Comparison of ENCODE assay signal across 8 cellular contexts in genomic region chr11:68838572-68838964, GRCh38. TPM values are rescaled to one million over a fixed set of nuclear protein-coding genes. Genes with fewer than 3 reads are reported as not detected.
DNase-seq lines count a peak whose midpoint lies in the region; ATAC-seq, FAIRE-seq and TF ChIP-seq lines count a peak whose summit lies in the region.

No MANE protein-coding gene starts in this region.

- H3K79me1 ChIP-seq in H1 (ENCODE audit: low read depth, low read length): no peaks in the 10 kb centered on the region

- no peak for TF ChIP-seq POLR2A in H1 (IDR thresholded peaks at IDR 0.05; ENCODE audit: control extremely low read depth in 1 of 2, low read depth in 2 of 2, low read length in 2 of 2)

- H3K14ac ChIP-seq in H1 (ENCODE audit: insufficient read length): no peak overlapping the region

- CTCF ChIA-PET in H1 (lab: Charles Lee; ENCODE audit: partially characterized antibody): interaction anchor here (2.6 kb wide), 1 partner anchor 40 kb away, joined by 10 read pairs; no protein-coding TSS in a partner anchor

- TF ChIP-seq CTCF in GM06990 (IDR thresholded peaks at IDR 0.05; ENCODE audit: insufficient read depth, low read length, poor library complexity, severe bottlenecking) (no peak), H1 (IDR thresholded peaks at IDR 0.05; ENCODE audit: control extremely low read depth in 1 of 3, insufficient read depth in 1 of 3, low read depth in 1 of 3, low read length in 3 of 3) (no peak), osteocyte (IDR thresholded peaks at IDR 0.05) (no peak)

- no peak overlapping the region for H2AFZ ChIP-seq in H1 (ENCODE audit: low read length)

- H3K56ac ChIP-seq in H1 (replicated peaks; ENCODE audit: insufficient read length, low read depth, low read length): no peak overlapping the region

- H2BK20ac ChIP-seq in H1 (ENCODE audit: low read length): no peak overlapping the region

- H3K4me1 ChIP-seq in H1 (replicated peaks in 1 of 4; ENCODE audit: control insufficient read depth in 3 of 4, insufficient read depth in 4 of 4, low read length in 3 of 4): peaks cover 3 to 10% (median 6%) of the 10 kb centered on the region in 4 experiments; a peak in 6 of 7 replicates

- peak overlapping the region; percentile 93 to 100; a peak in 3 of 4 replicates for H3K4me2 ChIP-seq in H1 (ENCODE audit: insufficient read depth in 1 of 2, low read depth in 2 of 2, low read length in 2 of 2)

- 0 out of 2 replicates have a peak overlapping the region, but pooled peaks have one; percentile 39 for H2BK12ac ChIP-seq in H1 (ENCODE audit: low read depth, low read length)

- WGBS in H1 (ENCODE audit: extremely low coverage in 1 of 2, insufficient coverage in 1 of 2, insufficient read length in 1 of 2, insufficient replicate concordance in 2 of 2, low coverage in 1 of 2, low lambda C conversion rate in 2 of 2, missing lambda C conversion rate in 1 of 2), 2 experiments: 83% methylated on average over 8 of the region's 8 CpGs; no CpG with 5 or more reads in 1 of the 2 experiments

- H3K4me3 ChIP-seq in GM06990 (replicated peaks; ENCODE audit: low read depth, low read length) (peak overlapping the region; percentile 62), H1 (ENCODE audit: extremely low read depth in 1 of 4, insufficient read depth in 2 of 4, low read depth in 3 of 4, low read length in 4 of 4) (peak overlapping the region in 3 of 4 experiments; percentile 22 to 69 (median 63); a peak in 3 of 8 replicates)

- H3K23ac ChIP-seq in H1 (ENCODE audit: insufficient read length): no peak overlapping the region

- H3K23me2 ChIP-seq in H1 (ENCODE audit: low read depth, low read length): peaks cover 23% of the 10 kb centered on the region; the same call in 1 of the 2 replicates

- no peak overlapping the region for H4K91ac ChIP-seq in H1 (replicated peaks; ENCODE audit: insufficient read length, low read length)

- no peak overlapping the region for H2BK15ac ChIP-seq in H1 (ENCODE audit: low read length)

- no peak overlapping the region for H2AK5ac ChIP-seq in H1 (ENCODE audit: low read depth, low read length)

- no peak overlapping the region for H3K4ac ChIP-seq in H1 (replicated peaks; ENCODE audit: insufficient read length, low read depth, low read length)

- no peak overlapping the region for H3K18ac ChIP-seq in H1 (ENCODE audit: extremely low read depth, low read length)

- H3K4me3 Mint-ChIP-seq in T-helper 17 cell (peak overlapping the region; percentile 86), osteocyte (ENCODE audit: unreplicated experiment) (peak overlapping the region; percentile 80)

- no peaks in the 10 kb centered on the region for H3K9me3 Mint-ChIP-seq in osteocyte (ENCODE audit: unreplicated experiment)

- H3K36me3 ChIP-seq in GM06990 (ENCODE audit: control insufficient read depth, insufficient read depth, low read length) (no peaks in the 10 kb centered on the region), H1 (ENCODE audit: control insufficient read depth in 2 of 4, insufficient read depth in 4 of 4, low read length in 3 of 4) (no peaks in the 10 kb centered on the region)

- H3K36me3 Mint-ChIP-seq in T-helper 17 cell (ENCODE audit: low read depth): no peaks in the 10 kb centered on the region
- no peaks in the 10 kb centered on the region for H3K36me3 Mint-ChIP-seq in osteocyte (ENCODE audit: unreplicated experiment)

- no peak for FAIRE-seq in H1 (lab: Jason Lieb, UNC)

- ATAC-seq in T-helper 17 cell: no peak
- ATAC-seq in GM18517 (IDR thresholded peaks at IDR 0.05; ENCODE audit: unreplicated experiment): no peak
- ATAC-seq in HG02588 (IDR thresholded peaks at IDR 0.05; ENCODE audit: unreplicated experiment): no peak

- in situ Hi-C loops in ACHN (cut with HindIII; ENCODE audit: low pct_ligation_motif_present, low pct_unique_long_range_greater_than_20kb, low sequenced_read_pairs): no loop called here

- no peaks in the 10 kb centered on the region for H3K79me2 ChIP-seq in H1 (ENCODE audit: control insufficient read depth in 1 of 2, insufficient read depth in 2 of 2, low read length in 2 of 2)

- TF ChIP-seq EP300 in H1 (IDR thresholded peaks at IDR 0.05; ENCODE audit: borderline replicate concordance in 1 of 2, low read depth in 2 of 2, low read length in 2 of 2): no peak

- H3K9me3 ChIP-seq in T-helper 17 cell (ENCODE audit: control insufficient read depth, low read length, poor library complexity, severe bottlenecking): no peaks in the 10 kb centered on the region
- H3K9me3 ChIP-seq in H1 (ENCODE audit: insufficient read depth in 2 of 2, low read depth in 1 of 2, low read length in 1 of 2): no peaks in the 10 kb centered on the region

- H3K27ac Mint-ChIP-seq in T-helper 17 cell (peak overlapping the region; percentile 91), osteocyte (ENCODE audit: unreplicated experiment) (peak overlapping the region; percentile 98)

- H3K4me1 Mint-ChIP-seq in T-helper 17 cell (peaks cover 28% of the 10 kb centered on the region), osteocyte (ENCODE audit: unreplicated experiment) (peaks cover 59% of the 10 kb centered on the region)

- no peak overlapping the region for H4K8ac ChIP-seq in H1 (ENCODE audit: extremely low read depth, insufficient read depth, low read length)

- H4K20me1 ChIP-seq in H1 (replicated peaks in 1 of 2; ENCODE audit: control insufficient read depth in 1 of 2, insufficient read depth in 2 of 2, low read length in 2 of 2): peaks cover 2 to 7% of the 10 kb centered on the region in 2 experiments

- H2BK5ac ChIP-seq in H1 (ENCODE audit: low read depth, low read length): peak overlapping the region; percentile 35; the same call in 1 of the 2 replicates

- H2BK120ac ChIP-seq in H1 (replicated peaks; ENCODE audit: low read depth, low read length): no peak overlapping the region

- TF ChIP-seq RAD21 in H1 (IDR thresholded peaks at IDR 0.05 in 1 of 2, conservative IDR thresholded peaks at IDR 0.05 in 1 of 2; ENCODE audit: low read depth in 2 of 2, low read length in 2 of 2): no peak

- POLR2A ChIA-PET in H1 (lab: Charles Lee; ENCODE audit: partially characterized antibody): interaction anchor here (0.6 to 1.6 kb wide), 3 partner anchors 18 to 781 kb away, joined by 3 read pairs; no protein-coding TSS in a partner anchor

- H3K27me3 ChIP-seq in GM06990 (replicated peaks; ENCODE audit: control insufficient read depth, insufficient read depth, low read length) (no peaks in the 10 kb centered on the region), H1 (replicated peaks in 1 of 4; ENCODE audit: control insufficient read depth in 3 of 4, extremely low read depth in 1 of 4, insufficient read depth in 3 of 4, low read length in 3 of 4) (peaks cover 18 to 43% (median 33%) of the 10 kb centered on the region in 4 experiments)

- DNase-seq in GM06990 (ENCODE audit: extremely low read depth, insufficient read length) (no peak), T-helper 17 cell (no peak), H1 (ENCODE audit: low read depth in 1 of 2, low spot score in 2 of 2) (no peak), osteocyte (ENCODE audit: extremely low spot score, unreplicated experiment) (no peak), ACHN (no peak), KG1 (lab: John Stamatoyannopoulos, UW) (no peak)

- H4K5ac ChIP-seq in H1 (ENCODE audit: insufficient read length, low read depth, low read length): no peak overlapping the region

- H3K27me3 Mint-ChIP-seq in T-helper 17 cell (no peaks in the 10 kb centered on the region), osteocyte (ENCODE audit: unreplicated experiment) (no peaks in the 10 kb centered on the region)

- H3K27ac ChIP-seq in H1 (ENCODE audit: low read depth, low read length): no peak overlapping the region

- H3K9ac ChIP-seq in H1 (replicated peaks in 1 of 4; ENCODE audit: extremely low read depth in 1 of 4, low read depth in 3 of 4, low read length in 3 of 4): no peak overlapping the region

TF ChIP-seq in H1, 55 proteins besides CTCF, POLR2A, EP300 and RAD21 (continues in another document):
- peak; percentile 75; the same call in 1 of the 2 replicates for TF ChIP-seq KDM1A (IDR thresholded peaks at IDR 0.05; ENCODE audit: borderline replicate concordance, low read length)

RNA-seq across cellular contexts. Expression of gene CPT1A, which starts 3.1 kb away (rescaled TPM):
- total RNA-seq in T-helper 17 cell (10 to 100 TPM; 29.5 to 33.3 TPM), osteocyte (109 and 117 TPM in 2 replicates)
- total RNA-seq in H1 (2021; fragmentation: NEBNext Ultra II Directional; extraction: Animal tissue kit (Norgen Biotek cat#: 25700)): 9.6 and 12.2 TPM in 2 replicates
- polyA plus RNA-seq in H1 (2011; rRNA removed): 2.9 and 3.8 TPM in 2 replicates
- 3.0 TPM for polyA plus RNA-seq in H1 (2011; cell fraction: cytosol; rRNA removed)
- 5.9 TPM for polyA plus RNA-seq in H1 (2011; cell fraction: nucleus; rRNA removed)
- polyA plus RNA-seq in H1 (2012, experiment 1 of 2): 5.4 to 7.2 TPM (median 6.1 TPM) in 4 replicates
- 2.6 TPM for polyA plus RNA-seq in H1 (2012, experiment 2 of 2)
- polyA plus RNA-seq in H1 (2013, experiment 1 of 2): 9.5 TPM
- 10.8 TPM for polyA plus RNA-seq in H1 (2013, experiment 2 of 2)
- polyA minus RNA-seq in H1 (2011; rRNA and poly(A)+ RNA removed): 9.7 and 10.9 TPM in 2 replicates
- 5.1 TPM for polyA minus RNA-seq in H1 (2011; cell fraction: cytosol; rRNA and poly(A)+ RNA removed)
- 6.4 TPM for polyA minus RNA-seq in H1 (2011; cell fraction: nucleus; rRNA and poly(A)+ RNA removed)
